In genomic region chr10:7853226-7853891, GRCh38 we compare ENCODE assay signal across 16 cellular contexts.
"Had no signal": no experiment of that assay in that cellular context is flagged by ENCODE, and none has a peak within 500 bp of the region (broad histone marks: within the 10 kb centered on the region; RNA-seq: fewer than 3 reads in every experiment).

No MANE protein-coding gene starts in this region.

- DNase-seq: colonic mucosa; dermis blood vessel endothelial cell; erythroblast; foreskin keratinocyte; head of caudate nucleus; hippocampal formation; left colon; mucosa of descending colon; natural killer cell; ovary; right cardiac atrium; stimulated activated CD4-positive, alpha-beta T cell treated with anti-CD3 and anti-CD28 coated beads, Interleukin-2, amount 100 ng/mL, for 48 hours; stimulated activated naive CD4-positive, alpha-beta T cell treated with Interleukin-2 at 50 U/mL for 16 hours had no signal

- H3K4me3 Mint-ChIP-seq: natural killer cell, neural crest cell had no signal

- H3K27me3 ChIP-seq: colonic mucosa, foreskin keratinocyte, ovary had no signal

- ATAC-seq: foreskin keratinocyte, left colon, mucosa of descending colon, natural killer cell, right cardiac atrium had no signal

- H3K4me2 ChIP-seq: smooth muscle cell had no signal

- H3K36me3 Mint-ChIP-seq: natural killer cell had no signal

- H3K4me1 ChIP-seq: foreskin keratinocyte had no signal

- H3K4me3 ChIP-seq: colonic mucosa, mucosa of descending colon, ovary, smooth muscle cell had no signal

- H3K27ac Mint-ChIP-seq: natural killer cell, progenitor cell of endocrine pancreas had no signal

- H3K27ac ChIP-seq: colonic mucosa, foreskin keratinocyte, ovary had no signal

- H3K36me3 ChIP-seq: colonic mucosa, ovary had no signal

- H3K9me3 ChIP-seq: colonic mucosa, mucosa of descending colon, ovary had no signal

- H3K27me3 Mint-ChIP-seq: progenitor cell of endocrine pancreas had no signal

- H3K9me3 Mint-ChIP-seq: natural killer cell had no signal
